15 cellular contexts compared by ENCODE assay signal in the genomic region with DNA sequence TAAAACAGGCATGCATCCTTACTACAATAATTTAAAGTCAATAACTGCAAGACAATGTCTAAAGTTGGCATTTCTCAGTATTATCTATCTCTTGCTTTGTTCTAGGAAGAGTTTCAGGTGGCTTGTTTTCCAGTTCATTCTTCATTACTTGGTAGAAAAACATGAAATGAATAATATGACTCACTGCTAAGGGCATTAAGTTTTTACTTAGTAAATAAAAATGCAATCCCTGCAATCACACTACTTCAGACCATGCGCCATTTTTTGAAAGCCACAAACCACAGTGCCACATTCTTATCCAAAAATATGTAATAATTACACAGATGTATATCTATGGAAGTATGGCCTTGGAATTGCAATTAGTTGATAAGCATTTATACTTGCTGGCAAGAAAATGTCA. TPM values are rescaled to one million over a fixed set of nuclear protein-coding genes. Genes with fewer than 3 reads are reported as not detected.
DNase-seq lines count a peak whose midpoint lies in the region; FAIRE-seq and TF ChIP-seq lines count a peak whose summit lies in the region.
"Had no signal": no experiment of that assay in that cellular context is flagged by ENCODE, and none has a peak within 500 bp of the region (broad histone marks: within the 10 kb centered on the region; RNA-seq: fewer than 3 reads in every experiment).

No MANE protein-coding gene starts in this region.

- no peak overlapping the region for H2AK5ac ChIP-seq in trophoblast cell (ENCODE audit: low read length)

- no peaks in the 10 kb centered on the region for H3K79me1 ChIP-seq in trophoblast cell (ENCODE audit: low read length)

- dilution Hi-C loops in endothelial cell of umbilical vein (cut with MboI; ENCODE audit: extremely low pct_ligation_motif_present, low sequenced_read_pairs) = no loop called here

- DNase-seq in EH (ENCODE audit: low read depth) (peak; percentile 85), PC-9 (peak; percentile 37 to 88), endothelial cell of umbilical vein (ENCODE audit: low read depth, low spot score) (peak; percentile 29), trophoblast cell (peak; percentile 50 to 86), SW 1271 (lab: John Stamatoyannopoulos, UW) (no peak), NCI-H146 treated with DMSO at 0.1 percent for 48 hours (lab: John Stamatoyannopoulos, UW; ENCODE audit: unreplicated experiment) (no peak), NCI-H2081 treated with DMSO at 0.1 percent for 48 hours (lab: John Stamatoyannopoulos, UW) (no peak)
- DNase-seq: activated B cell treated with CpG ODN at 0.5 μM for 24 hours, Kasumi-1, left cardiac atrium, NCI-H2227 treated with DMSO at 0.1 percent for 48 hours, ovary, Right ventricle myocardium superior had no signal

- no peak overlapping the region for H3K4ac ChIP-seq in trophoblast cell (ENCODE audit: low read depth, low read length)

- intact Hi-C loops in PC-9 (cut with micrococcal nuclease; ENCODE audit: unreplicated experiment) = no loop called here
- intact Hi-C loops in endothelial cell of umbilical vein (cut with micrococcal nuclease) = no loop called here

- no peak overlapping the region for H3K4me3 ChIP-seq in PC-9
- no peak overlapping the region for H3K4me3 ChIP-seq in endothelial cell of umbilical vein (replicated peaks in 1 of 3; ENCODE audit: insufficient read depth in 1 of 3, low read depth in 1 of 3, low read length in 3 of 3)
- no peak overlapping the region for H3K4me3 ChIP-seq in trophoblast cell (ENCODE audit: low read depth, low read length)
- H3K4me3 ChIP-seq: GM23338, ovary, testis had no signal

- CTCF ChIA-PET in PC-9 (lab: Charles Lee) (no interaction called here), endothelial cell of umbilical vein (lab: Charles Lee) (no interaction called here)

- no peak overlapping the region for H3K23ac ChIP-seq in trophoblast cell (ENCODE audit: low read length)

- H4K12ac ChIP-seq in trophoblast cell (ENCODE audit: low read depth, low read length) = no peak overlapping the region

- H3K36me3 ChIP-seq in PC-9 (ENCODE audit: low read depth) = no peaks in the 10 kb centered on the region
- no peaks in the 10 kb centered on the region for H3K36me3 ChIP-seq in endothelial cell of umbilical vein (ENCODE audit: control insufficient read depth in 2 of 2, extremely low read depth in 1 of 2, insufficient read depth in 2 of 2, low read length in 2 of 2)
- peaks cover 2 to 3% of the 10 kb centered on the region in 2 experiments for H3K36me3 ChIP-seq in trophoblast cell (ENCODE audit: control insufficient read depth in 1 of 2, insufficient read depth in 2 of 2, low read length in 2 of 2)
- H3K36me3 ChIP-seq: ovary had no signal

- H3K27me3 ChIP-seq in PC-9 (ENCODE audit: insufficient read depth, low read depth) (no peaks in the 10 kb centered on the region), endothelial cell of umbilical vein (ENCODE audit: control insufficient read depth in 2 of 2, insufficient read depth in 2 of 2, low read length in 2 of 2) (no peaks in the 10 kb centered on the region), trophoblast cell (ENCODE audit: insufficient read depth, low read length) (no peaks in the 10 kb centered on the region)
- H3K27me3 ChIP-seq: ovary, testis had no signal

- peak overlapping the region; percentile 27 for H3K4me2 ChIP-seq in PC-9
- no peak overlapping the region for H3K4me2 ChIP-seq in endothelial cell of umbilical vein (ENCODE audit: insufficient read depth, low read length)
- no peak overlapping the region for H3K4me2 ChIP-seq in trophoblast cell (ENCODE audit: low read length)
- H3K4me2 ChIP-seq: GM23338 had no signal

- no peak for TF ChIP-seq POLR2A in endothelial cell of umbilical vein (IDR thresholded peaks at IDR 0.05; ENCODE audit: low read depth, low read length)

- H3K4me1 ChIP-seq in PC-9 (replicated peaks; ENCODE audit: insufficient read depth) (peaks cover 33% of the 10 kb centered on the region), endothelial cell of umbilical vein (ENCODE audit: control insufficient read depth, extremely low read depth, insufficient read depth, low read length) (peaks cover 21% of the 10 kb centered on the region), trophoblast cell (ENCODE audit: control insufficient read depth in 1 of 2, insufficient read depth in 2 of 2, low read length in 2 of 2) (peaks cover 2 to 17% of the 10 kb centered on the region in 2 experiments)

- no CpG with 5 or more reads among the region's 1 CpG for WGBS in trophoblast cell (ENCODE audit: extremely low coverage, insufficient coverage, insufficient read length)

- no peak overlapping the region for H2BK5ac ChIP-seq in trophoblast cell (ENCODE audit: low read depth, low read length, poor library complexity)

- H3K9ac ChIP-seq in endothelial cell of umbilical vein (replicated peaks; ENCODE audit: extremely low read depth, insufficient read depth, low read length) (no peak overlapping the region), trophoblast cell (ENCODE audit: low read length) (no peak overlapping the region)

- no peaks in the 10 kb centered on the region for H3K9me3 ChIP-seq in PC-9 (ENCODE audit: insufficient read depth, low read depth)
- H3K9me3 ChIP-seq in endothelial cell of umbilical vein (replicated peaks; ENCODE audit: control insufficient read depth, insufficient read depth, low read length) = no peaks in the 10 kb centered on the region
- peaks cover 1% of the 10 kb centered on the region for H3K9me3 ChIP-seq in trophoblast cell (ENCODE audit: insufficient read depth, low read depth, low read length)
- H3K9me3 ChIP-seq: ovary, testis had no signal

- H3K27ac ChIP-seq in PC-9 (peak overlapping the region; percentile 29), endothelial cell of umbilical vein (ENCODE audit: insufficient read depth, low read depth, low read length) (no peak overlapping the region), trophoblast cell (ENCODE audit: low read depth, low read length) (no peak overlapping the region)
- H3K27ac ChIP-seq: ovary, testis had no signal

- no peak overlapping the region for H2AFZ ChIP-seq in PC-9
- H2AFZ ChIP-seq in endothelial cell of umbilical vein (ENCODE audit: low read depth, low read length) = no peak overlapping the region
- no peak overlapping the region for H2AFZ ChIP-seq in trophoblast cell (ENCODE audit: insufficient read depth, low read length, poor library complexity)
- H2AFZ ChIP-seq: GM23338 had no signal

- no peak overlapping the region for H4K8ac ChIP-seq in trophoblast cell (ENCODE audit: low read depth, low read length)

- FAIRE-seq in endothelial cell of umbilical vein (lab: Jason Lieb, UNC) = no peak

- no peak overlapping the region for H4K91ac ChIP-seq in trophoblast cell (ENCODE audit: low read depth, low read length)

- H3K18ac ChIP-seq in trophoblast cell (ENCODE audit: low read length) = no peak overlapping the region

- H3K79me2 ChIP-seq in PC-9 (ENCODE audit: low read depth) (peaks cover 87% of the 10 kb centered on the region), endothelial cell of umbilical vein (ENCODE audit: control insufficient read depth, insufficient read depth, low read length) (peaks cover 80% of the 10 kb centered on the region), trophoblast cell (ENCODE audit: control insufficient read depth, insufficient read depth, low read length, poor library complexity) (peaks cover 11% of the 10 kb centered on the region)

- POLR2A ChIA-PET in PC-9 (lab: Charles Lee; ENCODE audit: unreplicated experiment) = interaction anchor here (0.5 kb wide), 1 partner anchor 29 kb away, joined by 4 read pairs; no protein-coding TSS in a partner anchor
- POLR2A ChIA-PET in endothelial cell of umbilical vein (lab: Charles Lee) = no interaction called here

- H3K9me1 ChIP-seq in endothelial cell of umbilical vein (replicated peaks; ENCODE audit: control insufficient read depth, extremely low read depth, insufficient read depth, low read length) = peaks cover 2% of the 10 kb centered on the region

- no peak overlapping the region for H2BK120ac ChIP-seq in trophoblast cell (ENCODE audit: insufficient read depth, low read length, poor library complexity)

- no peaks in the 10 kb centered on the region for H3K9me2 ChIP-seq in PC-9 (ENCODE audit: insufficient read depth)

- TF ChIP-seq CTCF in PC-9 (conservative IDR thresholded peaks at IDR 0.05) (no peak), endothelial cell of umbilical vein (IDR thresholded peaks at IDR 0.05; ENCODE audit: extremely low read depth in 1 of 2, insufficient read depth in 1 of 2, low read depth in 1 of 2, low read length in 2 of 2) (no peak)

- peaks cover 26% of the 10 kb centered on the region for H3F3A ChIP-seq in PC-9 (ENCODE audit: insufficient read depth, low read depth)

- no peak overlapping the region for H2BK12ac ChIP-seq in trophoblast cell (ENCODE audit: low read length)

- peaks cover 91% of the 10 kb centered on the region for H4K20me1 ChIP-seq in PC-9 (ENCODE audit: insufficient read depth)
- H4K20me1 ChIP-seq in endothelial cell of umbilical vein (replicated peaks; ENCODE audit: control insufficient read depth, extremely low read depth, insufficient read depth, low read length) = peaks cover 27% of the 10 kb centered on the region

- no peak overlapping the region for H3K14ac ChIP-seq in trophoblast cell (ENCODE audit: low read length)

- BruUV-seq in PC-9 (replicated peaks; lab: Mats Ljungman, UMichigan) (no TSS peak), endothelial cell of umbilical vein (replicated peaks; lab: Mats Ljungman, UMichigan) (no TSS peak)

TF ChIP-seq in endothelial cell of umbilical vein, 7 proteins besides CTCF, POLR2A, EP300 and RAD21:
- no peak for TF ChIP-seq GATA2 (IDR thresholded peaks at IDR 0.05; ENCODE audit: insufficient read depth, insufficient read length, low read depth, low read length)
- peak; percentile 31 for TF ChIP-seq FOS (IDR thresholded peaks at IDR 0.05; ENCODE audit: borderline replicate concordance, insufficient read depth, low read length)

RNA-seq across cellular contexts. Expression of gene CREBBP, which starts 55.4 kb away (rescaled TPM):
- total RNA-seq in PC-9 (2021) (70.5 and 74.9 TPM in 2 replicates), endothelial cell of umbilical vein (71.4 and 72.7 TPM in 2 replicates)
- polyA plus RNA-seq in endothelial cell of umbilical vein = 10.2 and 13.8 TPM in 2 replicates
- 10.3 and 11.4 TPM in 2 replicates for polyA plus RNA-seq in endothelial cell of umbilical vein (2011; cell fraction: cytosol; rRNA removed)
- polyA plus RNA-seq in endothelial cell of umbilical vein (2011; cell fraction: nucleus; rRNA removed) = 41.9 and 42.7 TPM in 2 replicates
- 24.6 and 28.1 TPM in 2 replicates for polyA plus RNA-seq in endothelial cell of umbilical vein (2012)
- 47.2 and 61.8 TPM in 2 replicates for polyA minus RNA-seq in endothelial cell of umbilical vein
- 25.8 TPM for polyA minus RNA-seq in endothelial cell of umbilical vein (2011; cell fraction: cytosol; rRNA and poly(A)+ RNA removed)
- polyA minus RNA-seq in endothelial cell of umbilical vein (2011; cell fraction: nucleus; rRNA and poly(A)+ RNA removed) = 95.4 and 122 TPM in 2 replicates
- 31.9 and 34.3 TPM in 2 replicates for polyA plus RNA-seq in trophoblast cell (2013)

Comparison
In these comparisons a context has a peak if more than half of its experiments do, and no peak if none do; other contexts are left out.
1. DNase-seq: peak in EH (single experiment), PC-9 (2 of 2), endothelial cell of umbilical vein (single experiment) and trophoblast cell (2 of 2); none in SW 1271 (0 of 2), NCI-H146 treated with DMSO at 0.1 percent for 48 hours (single experiment) and NCI-H2081 treated with DMSO at 0.1 percent for 48 hours (single experiment).